8 cellular contexts compared by ENCODE assay signal in the genomic region with DNA sequence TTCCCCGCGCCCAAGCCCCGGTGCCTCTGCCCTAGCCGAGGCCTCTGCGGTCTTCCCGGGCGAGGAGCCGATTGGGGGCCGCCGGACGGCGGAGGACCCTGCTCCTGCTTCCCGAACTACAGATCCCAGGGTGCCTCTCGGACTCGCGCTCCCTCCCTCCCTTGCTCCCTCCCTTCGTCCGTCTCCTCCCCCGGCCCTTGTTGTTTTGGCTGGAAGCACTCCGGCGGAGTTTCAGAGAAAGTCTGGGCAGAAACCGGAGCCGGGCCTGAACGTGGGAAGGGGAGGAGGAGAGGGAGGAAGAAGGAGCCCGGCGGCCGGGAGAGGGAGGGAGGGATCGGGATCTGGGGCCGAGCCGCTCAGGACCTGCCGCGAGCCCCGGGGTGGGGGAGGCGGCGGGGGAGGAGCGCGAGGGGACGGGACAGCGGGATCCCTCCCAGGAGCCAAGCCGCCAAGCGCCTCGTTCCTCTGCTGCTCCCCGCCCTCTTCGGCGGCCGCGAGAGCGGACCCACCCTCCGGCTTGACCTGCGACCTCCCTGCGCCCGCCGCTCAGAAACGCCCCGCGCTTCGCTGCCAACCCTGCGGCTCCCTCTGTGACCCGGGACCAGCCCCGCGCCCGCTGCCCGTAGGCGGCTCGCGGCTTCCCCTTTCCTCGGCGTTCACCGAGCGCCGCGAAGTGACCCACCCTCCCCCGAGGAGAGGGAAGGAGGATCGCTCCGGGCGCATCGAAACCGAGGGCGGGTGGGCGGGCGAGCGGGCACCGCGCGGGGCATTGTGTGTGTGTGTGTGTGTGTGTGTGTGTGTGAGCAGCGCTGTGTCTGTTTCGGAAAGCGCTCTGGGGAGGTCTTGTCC. TPM values are rescaled to one million over a fixed set of nuclear protein-coding genes. Genes with fewer than 3 reads are reported as not detected.
DNase-seq lines count a peak whose midpoint lies in the region; ATAC-seq and TF ChIP-seq lines count a peak whose summit lies in the region.

No MANE protein-coding gene starts in this region.

- H3K4me3 Mint-ChIP-seq in CD8-positive, alpha-beta T cell: peak overlapping the region; percentile 85
- H3K4me3 Mint-ChIP-seq in activated T-cell treated with anti-CD3 and anti-CD28 coated beads, Interleukin-2, amount 50 U/mL, for 72 hours: peak overlapping the region; percentile 94 to 97
- peak overlapping the region; percentile 61 to 95 (median 80) for H3K4me3 Mint-ChIP-seq in naive thymus-derived CD8-positive, alpha-beta T cell

- H3K36me3 ChIP-seq in CD8-positive, alpha-beta T cell (ENCODE audit: insufficient read depth, low read length): no peaks in the 10 kb centered on the region
- no peaks in the 10 kb centered on the region for H3K36me3 ChIP-seq in upper lobe of left lung

- peaks cover 7% of the 10 kb centered on the region for H3K4me1 Mint-ChIP-seq in CD8-positive, alpha-beta T cell (ENCODE audit: low read depth)
- H3K4me1 Mint-ChIP-seq in activated T-cell treated with anti-CD3 and anti-CD28 coated beads, Interleukin-2, amount 50 U/mL, for 72 hours (ENCODE audit: low read depth): peaks cover 5% of the 10 kb centered on the region
- peaks cover 4 to 27% (median 9%) of the 10 kb centered on the region in 4 donors for H3K4me1 Mint-ChIP-seq in naive thymus-derived CD8-positive, alpha-beta T cell

- no peaks in the 10 kb centered on the region for H3K36me3 Mint-ChIP-seq in CD8-positive, alpha-beta T cell
- H3K36me3 Mint-ChIP-seq in activated T-cell treated with anti-CD3 and anti-CD28 coated beads, Interleukin-2, amount 50 U/mL, for 72 hours (ENCODE audit: insufficient read depth in 2 of 2): peaks cover 2% of the 10 kb centered on the region in 2 donors
- H3K36me3 Mint-ChIP-seq in naive thymus-derived CD8-positive, alpha-beta T cell: no peaks in the 10 kb centered on the region

- no peak for TF ChIP-seq EP300 in upper lobe of left lung (IDR thresholded peaks at IDR 0.05)

- TF ChIP-seq POLR2A in GM18951 (IDR thresholded peaks at IDR 0.05; ENCODE audit: extremely low read depth, insufficient read depth, insufficient read length) (peak; percentile 11), upper lobe of left lung (IDR thresholded peaks at IDR 0.05) (peak in 1 of 4 donors; percentile 69)

- in situ Hi-C loops in GM18951 (cut with MboI; ENCODE audit: low sequenced_read_pairs, unreplicated experiment): no loop called here

- H3K9me3 Mint-ChIP-seq in CD8-positive, alpha-beta T cell: no peaks in the 10 kb centered on the region
- H3K9me3 Mint-ChIP-seq in activated T-cell treated with anti-CD3 and anti-CD28 coated beads, Interleukin-2, amount 50 U/mL, for 72 hours: no peaks in the 10 kb centered on the region
- H3K9me3 Mint-ChIP-seq in naive thymus-derived CD8-positive, alpha-beta T cell: no peaks in the 10 kb centered on the region

- 0 to 1% methylated on average over 11 to 30 of the region's 88 CpGs for WGBS in upper lobe of left lung, 2 donors

- H3K9me3 ChIP-seq in CD8-positive, alpha-beta T cell (ENCODE audit: low read length): no peaks in the 10 kb centered on the region
- no peaks in the 10 kb centered on the region for H3K9me3 ChIP-seq in upper lobe of left lung

- H3K27ac Mint-ChIP-seq in CD8-positive, alpha-beta T cell: no peak overlapping the region
- H3K27ac Mint-ChIP-seq in activated T-cell treated with anti-CD3 and anti-CD28 coated beads, Interleukin-2, amount 50 U/mL, for 72 hours: no peak overlapping the region
- no peak overlapping the region for H3K27ac Mint-ChIP-seq in naive thymus-derived CD8-positive, alpha-beta T cell

- peaks cover 12% of the 10 kb centered on the region for H3K27me3 ChIP-seq in CD8-positive, alpha-beta T cell (ENCODE audit: insufficient read depth, low read length)
- no peaks in the 10 kb centered on the region for H3K27me3 ChIP-seq in upper lobe of left lung

- peaks cover 4% of the 10 kb centered on the region for H3K4me1 ChIP-seq in CD8-positive, alpha-beta T cell (ENCODE audit: insufficient read depth, low read length)
- peaks cover 7 to 23% (median 13%) of the 10 kb centered on the region in 4 donors for H3K4me1 ChIP-seq in upper lobe of left lung

- TF ChIP-seq CTCF in CD8-positive, alpha-beta T cell (IDR thresholded peaks at IDR 0.05): no peak
- TF ChIP-seq CTCF in fibroblast of the aortic adventitia (IDR thresholded peaks at IDR 0.05; ENCODE audit: insufficient read depth, low read length) (no peak), upper lobe of left lung (IDR thresholded peaks at IDR 0.05) (peak in 1 of 6 experiments; percentile 12)

- peaks cover 47% of the 10 kb centered on the region for H3K27me3 Mint-ChIP-seq in CD8-positive, alpha-beta T cell (ENCODE audit: low read depth)
- peaks cover 46% of the 10 kb centered on the region for H3K27me3 Mint-ChIP-seq in activated T-cell treated with anti-CD3 and anti-CD28 coated beads, Interleukin-2, amount 50 U/mL, for 72 hours (ENCODE audit: low read depth)
- peaks cover 29 to 61% (median 34%) of the 10 kb centered on the region in 5 donors for H3K27me3 Mint-ChIP-seq in naive thymus-derived CD8-positive, alpha-beta T cell

- no peak for ATAC-seq in CD8-positive, alpha-beta T cell
- ATAC-seq in HG03103 (IDR thresholded peaks at IDR 0.05; ENCODE audit: low read depth, unreplicated experiment): peak; percentile 31
- peak; percentile 67 to 71 for ATAC-seq in activated T-cell treated with anti-CD3 and anti-CD28 coated beads, Interleukin-2, amount 50 U/mL, for 72 hours (replicated peaks in 1 of 2)
- peak; percentile 39 to 64 for ATAC-seq in naive thymus-derived CD8-positive, alpha-beta T cell
- peak; percentile 93 for ATAC-seq in upper lobe of left lung (ENCODE audit: low FRiP score in 2 of 2)

- peak in 1 of 7 experiments; percentile 7 for DNase-seq in CD8-positive, alpha-beta T cell
- DNase-seq in NCI-H510A (lab: John Stamatoyannopoulos, UW): peak; percentile 68
- DNase-seq in activated T-cell treated with anti-CD3 and anti-CD28 coated beads, Interleukin-2, amount 50 U/mL, for 72 hours: peak; percentile 50 to 51
- peak; percentile 92 for DNase-seq in fibroblast of the aortic adventitia (ENCODE audit: low read depth)
- DNase-seq in naive thymus-derived CD8-positive, alpha-beta T cell: peak in 1 of 10 donors; percentile 36
- peak; percentile 91 to 96 for DNase-seq in upper lobe of left lung

- intact Hi-C loops in CD8-positive, alpha-beta T cell (cut with DNase I, micrococcal nuclease): no loop called here

- peak overlapping the region; percentile 39 for H3K4me3 ChIP-seq in CD8-positive, alpha-beta T cell (ENCODE audit: low read depth, low read length)
- peak overlapping the region; percentile 72 for H3K4me3 ChIP-seq in fibroblast of the aortic adventitia (ENCODE audit: low read depth, low read length)
- peak overlapping the region; percentile 64 to 88 (median 80) for H3K4me3 ChIP-seq in upper lobe of left lung

- no peak overlapping the region for H3K27ac ChIP-seq in CD8-positive, alpha-beta T cell (ENCODE audit: low read depth, low read length)
- H3K27ac ChIP-seq in upper lobe of left lung: peak overlapping the region; percentile 93 to 98 (median 96)

- CTCF ChIA-PET in CD8-positive, alpha-beta T cell (lab: Charles Lee): no interaction called here

- POLR2A ChIA-PET in CD8-positive, alpha-beta T cell (lab: Charles Lee): no interaction called here
- POLR2A ChIA-PET in naive thymus-derived CD8-positive, alpha-beta T cell (lab: Charles Lee): no interaction called here

RNA-seq across cellular contexts. Expression of gene GAB1, which starts 0.5 kb away (rescaled TPM):
- total RNA-seq in CD8-positive, alpha-beta T cell: 1 to 10 TPM in 1 of 2 experiments, under 1 TPM in 1; 0.98 to 1.5 TPM
- total RNA-seq in activated T-cell treated with anti-CD3 and anti-CD28 coated beads, Interleukin-2, amount 50 U/mL, for 72 hours: 1 to 10 TPM; 1.5 to 1.6 TPM
- total RNA-seq in fibroblast of the aortic adventitia (ENCODE audit: low replicate concordance) (22.8 and 49.3 TPM in 2 replicates), upper lobe of left lung (10 to 100 TPM; 47.1 to 77.6 (median 56.9) TPM)
- 1 to 10 TPM in 1 of 2 experiments, under 1 TPM in 1; 0.63 to 1.1 TPM for total RNA-seq in naive thymus-derived CD8-positive, alpha-beta T cell
- not detected for polyA plus RNA-seq in naive thymus-derived CD8-positive, alpha-beta T cell
